Comparison of ENCODE assay signal across 19 cellular contexts in the genomic region with DNA sequence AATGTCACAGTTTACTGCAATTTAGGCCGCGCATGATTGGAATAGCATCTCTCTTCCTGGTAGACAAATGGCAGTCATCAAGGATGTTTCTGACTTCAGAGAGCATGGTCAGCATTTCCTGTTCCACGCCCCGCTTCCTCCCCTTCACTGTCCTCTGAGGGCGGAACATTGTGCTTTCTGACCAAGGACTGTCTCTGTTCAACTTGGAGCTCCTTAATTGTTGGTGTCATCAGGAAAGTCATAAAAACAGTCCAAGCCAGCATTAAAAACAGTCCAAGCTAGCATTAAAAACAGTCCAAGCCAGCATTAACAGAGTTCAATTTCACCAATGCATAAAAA.
"Had no signal": no experiment of that assay in that cellular context is flagged by ENCODE, and none has a peak within 500 bp of the region (broad histone marks: within the 10 kb centered on the region; RNA-seq: fewer than 3 reads in every experiment).

No MANE protein-coding gene starts in this region.

- DNase-seq: activated CD4-positive, alpha-beta T cell treated with anti-CD3 and anti-CD28 coated beads, Interleukin-2, amount 50 U/mL, for 4 hours; activated gamma-delta T cell; effector CD8-positive, alpha-beta T cell; left colon; mesenchymal stem cell; mucosa of descending colon; naive thymus-derived CD8-positive, alpha-beta T cell; nucleus accumbens; retina; stimulated activated CD4-positive, alpha-beta T cell treated with anti-CD3 and anti-CD28 coated beads, Interleukin-15, amount 100 ng/mL, for 24 hours; stimulated activated CD4-positive, alpha-beta T cell treated with anti-CD3 and anti-CD28 coated beads, Interleukin-2, amount 100 ng/mL, for 48 hours; stimulated activated naive CD8-positive, alpha-beta T cell treated with anti-CD3 and anti-CD28 coated beads, Interleukin-15, amount 100 ng/mL, for 72 hours; SW 1271; trophoblast cell; WERI-Rb-1 had no signal

- H3K9me3 ChIP-seq: adrenal gland, breast epithelium, esophagus muscularis mucosa, mucosa of descending colon had no signal

- H3K4me1 ChIP-seq: adrenal gland, breast epithelium had no signal

- H3K27me3 ChIP-seq: adrenal gland, breast epithelium had no signal

- H3K27ac ChIP-seq: breast epithelium, skin epidermis, WERI-Rb-1 had no signal

- H3K4me3 ChIP-seq: adrenal gland, breast epithelium, esophagus muscularis mucosa, mucosa of descending colon, skin epidermis had no signal

- H3K36me3 ChIP-seq: adrenal gland, breast epithelium, esophagus muscularis mucosa, WERI-Rb-1 had no signal

- ATAC-seq: left colon; mucosa of descending colon; naive thymus-derived CD8-positive, alpha-beta T cell; stimulated activated naive CD8-positive, alpha-beta T cell treated with anti-CD3 and anti-CD28 coated beads, Interleukin-15, amount 100 ng/mL, for 72 hours had no signal
